Comparison of ENCODE assay signal across 8 cellular contexts in genomic region chr7:140923358-140924006, GRCh38. TPM values are rescaled to one million over a fixed set of nuclear protein-coding genes. Genes with fewer than 3 reads are reported as not detected.
DNase-seq lines count a peak whose midpoint lies in the region; ATAC-seq and TF ChIP-seq lines count a peak whose summit lies in the region.

No MANE protein-coding gene starts in this region.

- ATAC-seq in GM21825 (IDR thresholded peaks at IDR 0.05; ENCODE audit: unreplicated experiment) (peak; percentile 7), GM18873 (IDR thresholded peaks at IDR 0.05; ENCODE audit: low FRiP score, unreplicated experiment) (no peak)

- no peak overlapping the region for H3K27ac Mint-ChIP-seq in endothelial cell (ENCODE audit: unreplicated experiment)

- no peaks in the 10 kb centered on the region for H3K9me3 Mint-ChIP-seq in endothelial cell (ENCODE audit: unreplicated experiment)

- H3K9me3 ChIP-seq in mucosa of stomach (ENCODE audit: control insufficient read depth, low read length), result no peaks in the 10 kb centered on the region

- H3K9ac ChIP-seq in mucosa of stomach (ENCODE audit: low read length), result peak overlapping the region; percentile 99

- no peaks in the 10 kb centered on the region for H3K4me1 ChIP-seq in mucosa of stomach (ENCODE audit: control insufficient read depth, insufficient read depth, low read length)

- H3K4me3 Mint-ChIP-seq in endothelial cell (ENCODE audit: unreplicated experiment), result no peak overlapping the region

- H3K4me1 Mint-ChIP-seq in endothelial cell (ENCODE audit: unreplicated experiment), result peaks cover 5% of the 10 kb centered on the region

- no peaks in the 10 kb centered on the region for H3K27me3 Mint-ChIP-seq in endothelial cell (ENCODE audit: unreplicated experiment)

- TF ChIP-seq CTCF in endothelial cell (IDR thresholded peaks at IDR 0.05; ENCODE audit: unreplicated experiment), result no peak

- peak; percentile 33 for DNase-seq in DMS79 treated with DMSO at 0.1 percent for 48 hours (lab: John Stamatoyannopoulos, UW)
- DNase-seq in NCI-H526 treated with DMSO at 0.1 percent for 48 hours (lab: John Stamatoyannopoulos, UW), result peak; percentile 40
- peak; percentile 8 for DNase-seq in endothelial cell (ENCODE audit: low spot score)
- DNase-seq in NCI-H510A treated with DMSO at 0.1 percent for 48 hours (lab: John Stamatoyannopoulos, UW), result no peak
- no peak for DNase-seq in NK-92 treated with Interleukin-12 subunit alpha and Interleukin-12 subunit beta, amount 100 ng/mL, for 24 hours (lab: John Stamatoyannopoulos, UW)

- peaks cover 3% of the 10 kb centered on the region for H3K36me3 Mint-ChIP-seq in endothelial cell (ENCODE audit: low read depth, unreplicated experiment)

- peak overlapping the region; percentile 87 for H3K4me3 ChIP-seq in mucosa of stomach (ENCODE audit: low read length)

- H3K36me3 ChIP-seq in mucosa of stomach (ENCODE audit: control insufficient read depth, insufficient read depth, low read length), result no peaks in the 10 kb centered on the region

- no peaks in the 10 kb centered on the region for H3K27me3 ChIP-seq in mucosa of stomach (ENCODE audit: control insufficient read depth, insufficient read depth, low read length)

RNA-seq across cellular contexts. Expression of gene BRAF, which starts 1.2 kb away (rescaled TPM):
- total RNA-seq in endothelial cell (ENCODE audit: unreplicated experiment), result 28.4 TPM

Comparison
In these comparisons a context has a peak if more than half of its experiments do, and no peak if none do; other contexts are left out.
1. DNase-seq: peak in DMS79 treated with DMSO at 0.1 percent for 48 hours (single experiment), NCI-H526 treated with DMSO at 0.1 percent for 48 hours (single experiment) and endothelial cell (single experiment); none in NCI-H510A treated with DMSO at 0.1 percent for 48 hours (single experiment) and NK-92 treated with Interleukin-12 subunit alpha and Interleukin-12 subunit beta, amount 100 ng/mL, for 24 hours (single experiment).